In genomic region chr9:69549310-69550202, GRCh38 we compare ENCODE assay signal across 7 cellular contexts.
A peak's percentile ranks its signal among the peaks of the same experiment; 100 is the strongest.
DNase-seq lines count a peak whose midpoint lies in the region; ATAC-seq and TF ChIP-seq lines count a peak whose summit lies in the region.

No MANE protein-coding gene starts in this region.

- TF ChIP-seq CTCF in astrocyte of the spinal cord (IDR thresholded peaks at IDR 0.05; ENCODE audit: low read depth, low read length) (peak; percentile 87), hepatocyte (IDR thresholded peaks at IDR 0.05; ENCODE audit: poor library complexity) (peak; percentile 88)

- in situ Hi-C loops in astrocyte of the spinal cord (cut with HindIII; ENCODE audit: low sequenced_read_pairs): no loop called here

- H3K36me3 ChIP-seq in hepatocyte (replicated peaks; ENCODE audit: insufficient read depth, low read depth): no peaks in the 10 kb centered on the region

- H3K4me3 ChIP-seq in astrocyte of the spinal cord (ENCODE audit: low read depth, low read length) (no peak overlapping the region), hepatocyte (no peak overlapping the region)

- H2AFZ ChIP-seq in hepatocyte: no peak overlapping the region

- H3K4me2 ChIP-seq in hepatocyte: no peak overlapping the region

- no peaks in the 10 kb centered on the region for H3K79me2 ChIP-seq in hepatocyte

- 32% methylated on average over 14 of the region's 14 CpGs for WGBS in hepatocyte (ENCODE audit: low lambda C conversion rate, missing lambda C conversion rate)

- no peaks in the 10 kb centered on the region for H3K4me1 ChIP-seq in hepatocyte (ENCODE audit: insufficient read depth)

- H3K9me2 ChIP-seq in hepatocyte (replicated peaks; ENCODE audit: insufficient read depth): no peaks in the 10 kb centered on the region

- no peak overlapping the region for H3K27ac ChIP-seq in hepatocyte

- DNase-seq in Daoy (ENCODE audit: low read depth) (peak; percentile 52), NCI-H2196 (lab: John Stamatoyannopoulos, UW; ENCODE audit: unreplicated experiment) (peak; percentile 51), astrocyte of the spinal cord (ENCODE audit: low read depth, low spot score) (peak; percentile 57), hepatocyte (ENCODE audit: low spot score) (peak; percentile 61)
- peak; percentile 28 for DNase-seq in stimulated activated CD4-positive, alpha-beta T cell treated with anti-CD3 and anti-CD28 coated beads, Interleukin-4, amount 100 ng/mL, for 24 hours
- DNase-seq in effector CD4-positive, alpha-beta T cell: no peak

- no peaks in the 10 kb centered on the region for H3K27me3 ChIP-seq in hepatocyte

- ATAC-seq in GM21515 (IDR thresholded peaks at IDR 0.05; ENCODE audit: unreplicated experiment): peak; percentile 60

- H4K20me1 ChIP-seq in hepatocyte (ENCODE audit: insufficient read depth, poor library complexity, severe bottlenecking): no peaks in the 10 kb centered on the region

- H3K9me3 ChIP-seq in hepatocyte (ENCODE audit: low read depth): no peaks in the 10 kb centered on the region
